ENCODE assay signal across 10 cellular contexts in the genomic region with DNA sequence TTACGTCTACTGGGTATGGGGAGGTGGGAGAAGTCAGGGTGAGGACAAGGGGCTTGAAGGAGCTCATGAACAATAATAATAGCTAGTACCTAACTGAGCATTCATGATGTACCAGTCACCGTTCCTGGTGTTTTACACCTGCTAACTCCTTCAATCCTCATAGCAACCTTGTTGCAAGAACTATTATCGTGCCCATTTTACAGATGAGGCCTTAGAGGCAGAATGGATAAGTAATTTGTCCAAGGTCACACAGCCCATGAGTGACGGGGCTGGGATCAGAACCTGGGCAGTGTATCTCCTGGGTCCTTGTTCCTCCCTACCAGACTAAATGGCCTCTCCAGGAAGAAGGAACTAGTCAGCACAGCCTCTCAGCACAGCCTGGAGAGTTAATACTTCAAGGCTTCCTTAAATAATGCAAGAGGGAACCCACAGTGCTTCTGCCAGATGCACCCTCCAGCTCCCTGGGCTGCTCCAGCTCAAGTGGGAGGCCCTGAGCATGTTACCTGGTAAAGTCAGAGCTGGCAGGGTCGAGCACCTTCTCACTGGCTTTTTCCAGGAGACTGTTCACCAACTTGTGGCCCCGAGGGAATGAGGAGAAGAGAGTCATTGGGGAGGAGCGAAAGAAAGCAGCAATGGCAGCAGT.
"Had no signal": no experiment of that assay in that cellular context is flagged by ENCODE, and none has a peak within 500 bp of the region (broad histone marks: within the 10 kb centered on the region; RNA-seq: fewer than 3 reads in every experiment).

No MANE protein-coding gene starts in this region.

- ATAC-seq: activated CD4-positive, CD25-positive, alpha-beta regulatory T cell treated with anti-CD3 and anti-CD28 coated beads, Interleukin-2, amount 50 U/mL, for 24 hours; esophagus mucosa; mucosa of descending colon had no signal

- FAIRE-seq: endometrium had no signal

- H3K27me3 ChIP-seq: dorsolateral prefrontal cortex had no signal

- H3K4me3 ChIP-seq: dorsolateral prefrontal cortex, mucosa of descending colon, skin epidermis had no signal

- H3K9me3 ChIP-seq: mucosa of descending colon had no signal

- DNase-seq: activated CD4-positive, alpha-beta T cell treated with anti-CD3 and anti-CD28 coated beads, Interleukin-2, amount 50 U/mL, for 4 hours; activated T-cell treated with anti-CD3 and anti-CD28 coated beads, Interleukin-2, amount 50 U/mL, for 1 hour; amygdala; dorsolateral prefrontal cortex; mammary epithelial cell; mucosa of descending colon had no signal
